8 cellular contexts compared by ENCODE assay signal in the genomic region with DNA sequence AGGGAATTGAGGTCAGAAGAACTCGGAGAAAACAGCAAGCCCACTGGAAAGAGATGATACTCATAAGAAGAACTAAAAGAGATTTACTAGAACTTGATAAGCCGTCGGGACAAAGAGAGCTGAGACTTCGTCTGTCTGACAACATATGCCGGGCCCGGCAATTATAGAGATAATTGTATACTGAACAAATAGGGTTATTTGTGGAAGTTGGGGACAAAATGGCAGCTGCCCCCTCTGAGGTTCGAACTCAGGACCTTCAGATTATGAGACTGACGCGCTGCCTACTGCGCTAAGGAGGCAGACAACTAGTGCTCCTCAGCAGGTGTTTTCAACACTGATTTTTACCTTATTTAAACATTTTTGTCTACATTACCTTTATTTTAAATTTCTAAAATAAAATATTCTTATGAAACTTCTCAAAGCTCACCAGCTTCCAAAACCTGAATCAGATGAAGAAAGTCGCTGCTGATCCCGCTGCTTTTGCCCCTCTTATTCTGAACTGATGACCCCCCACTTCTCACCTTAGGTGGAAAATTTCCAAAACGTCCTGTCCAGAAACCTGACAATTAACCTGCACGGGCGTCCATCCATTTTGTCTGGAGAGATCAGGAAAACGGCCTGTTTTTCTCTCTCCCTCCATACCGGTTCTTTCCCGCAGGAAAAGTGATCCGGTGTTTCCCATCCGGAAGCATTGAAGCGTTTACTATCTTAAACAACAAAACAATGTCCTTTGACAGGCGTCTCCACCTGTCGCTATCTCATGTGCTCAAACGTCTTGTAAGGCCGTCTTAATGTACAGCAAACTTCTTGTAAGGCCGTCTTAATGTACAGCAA. TPM values are rescaled to one million over a fixed set of nuclear protein-coding genes. Genes with fewer than 3 reads are reported as not detected.
DNase-seq lines count a peak whose midpoint lies in the region; ATAC-seq and TF ChIP-seq lines count a peak whose summit lies in the region.

No MANE protein-coding gene starts in this region.

- DNase-seq in BE2C (peak; percentile 68), NCI-H1105 (lab: John Stamatoyannopoulos, UW) (peak; percentile 69), T1000 (lab: John Stamatoyannopoulos, UW) (peak; percentile 67), brain microvascular endothelial cell (peak; percentile 69), iris pigment epithelial cell (ENCODE audit: low read depth) (peak; percentile 69)
- DNase-seq in stimulated activated CD4-positive, alpha-beta T cell treated with anti-CD3 and anti-CD28 coated beads, Interleukin-1b, Interleukin-23, amount 100 ng/mL, for 4 hours (ENCODE audit: low read depth in 2 of 2): peak; percentile 51 to 65

- in situ Hi-C loops in brain microvascular endothelial cell (cut with HindIII; ENCODE audit: low pct_ligation_motif_present, low sequenced_read_pairs): no loop called here

- H3K4me1 ChIP-seq in BE2C: no peaks in the 10 kb centered on the region; the same call in 1 of the 2 replicates

- no peaks in the 10 kb centered on the region for H3K36me3 ChIP-seq in BE2C
- H3K36me3 ChIP-seq in brain microvascular endothelial cell (replicated peaks): no peaks in the 10 kb centered on the region

- H3K27me3 ChIP-seq in BE2C (no peaks in the 10 kb centered on the region), brain microvascular endothelial cell (replicated peaks) (peaks cover 3% of the 10 kb centered on the region)

- TF ChIP-seq CTCF in BE2C (IDR thresholded peaks at IDR 0.05; ENCODE audit: low read depth, low read length) (no peak), brain microvascular endothelial cell (IDR thresholded peaks at IDR 0.05; ENCODE audit: low read depth, low read length, missing control alignments) (no peak)

- H3K27ac ChIP-seq in brain microvascular endothelial cell: no peak overlapping the region

- H3K4me3 ChIP-seq in BE2C (ENCODE audit: low read depth, low read length): peak overlapping the region; percentile 96
- peak overlapping the region; percentile 71 for H3K4me3 ChIP-seq in brain microvascular endothelial cell (ENCODE audit: low read depth, low read length)

- H3K9me3 ChIP-seq in BE2C: no peaks in the 10 kb centered on the region

- peak; percentile 62 for ATAC-seq in GM21381 (IDR thresholded peaks at IDR 0.05; ENCODE audit: unreplicated experiment)
- ATAC-seq in GM21786 (IDR thresholded peaks at IDR 0.05; ENCODE audit: unreplicated experiment): no peak

RNA-seq across cellular contexts. Expression of a gene that starts 29.5 kb away (rescaled TPM):
- polyA plus RNA-seq in BE2C (2012; ENCODE audit: insufficient read depth, insufficient read length, low read depth): 104 TPM

RNA-seq across cellular contexts. Expression of a gene that starts 51.9 kb away (rescaled TPM):
- polyA plus RNA-seq in BE2C (2012; ENCODE audit: insufficient read depth, insufficient read length, low read depth): not detected
